8 cellular contexts compared by ENCODE assay signal in the genomic region with DNA sequence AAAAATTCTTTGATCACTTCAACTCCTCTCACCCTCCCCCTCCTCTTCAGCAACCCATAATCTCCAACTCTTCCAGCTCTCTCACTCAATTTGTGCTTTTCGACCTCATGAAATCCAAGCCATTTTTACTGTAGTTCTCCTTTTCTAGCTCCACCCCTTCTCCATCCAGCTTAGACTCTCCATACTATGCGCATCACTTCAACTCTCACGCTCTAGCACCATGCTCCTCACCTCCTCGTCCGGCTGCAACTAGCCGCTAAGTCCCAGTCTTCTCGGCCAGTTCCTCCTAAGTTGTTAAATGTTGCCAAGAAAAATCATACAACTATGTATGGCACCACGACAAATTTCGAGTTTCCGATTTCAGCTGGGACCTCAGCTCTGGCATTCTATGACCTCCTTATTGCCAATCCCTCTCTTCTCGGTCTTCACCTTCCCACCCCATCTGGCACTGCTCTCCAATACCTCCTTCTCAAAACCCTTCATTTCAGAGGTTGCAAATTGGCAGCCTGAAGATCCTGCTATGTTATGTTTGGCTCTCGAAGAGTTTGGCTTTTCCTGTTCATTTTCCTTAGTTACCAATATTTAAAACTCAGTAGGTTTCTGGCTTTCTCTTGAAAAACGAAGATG. TPM values are rescaled to one million over a fixed set of nuclear protein-coding genes. Genes with fewer than 3 reads are reported as not detected.
DNase-seq lines count a peak whose midpoint lies in the region; ATAC-seq and TF ChIP-seq lines count a peak whose summit lies in the region.

No MANE protein-coding gene starts in this region.

- no peak for TF ChIP-seq POLR2A in transverse colon (IDR thresholded peaks at IDR 0.05)

- intact Hi-C loops in left ventricle myocardium superior (cut with micrococcal nuclease) (no loop called here), transverse colon (cut with DNase I; ENCODE audit: low total_unique reads) (no loop called here)

- H3K4me3 Mint-ChIP-seq in activated T-cell treated with anti-CD3 and anti-CD28 coated beads, Interleukin-2, amount 50 U/mL, for 4 hours, result peak overlapping the region; percentile 83
- H3K4me3 Mint-ChIP-seq in WTC11, result peak overlapping the region; percentile 85

- H3K36me3 ChIP-seq in transverse colon, result peaks cover 0 to 1% (median 0%) of the 10 kb centered on the region in 4 donors

- peaks cover 13% of the 10 kb centered on the region for H3K4me1 Mint-ChIP-seq in activated T-cell treated with anti-CD3 and anti-CD28 coated beads, Interleukin-2, amount 50 U/mL, for 4 hours (ENCODE audit: low read depth)
- H3K4me1 Mint-ChIP-seq in WTC11, result peaks cover 22% of the 10 kb centered on the region

- H3K9me3 ChIP-seq in transverse colon, result no peaks in the 10 kb centered on the region

- in situ Hi-C loops in transverse colon (cut with MboI; ENCODE audit: low pct_ligation_motif_present in 1 of 4, low pct_unique_long_range_greater_than_20kb in 1 of 4, low sequenced_read_pairs in 3 of 4), result no loop called here

- ATAC-seq in activated T-cell treated with anti-CD3 and anti-CD28 coated beads, Interleukin-2, amount 50 U/mL, for 4 hours, result no peak
- ATAC-seq in WTC11, result no peak
- ATAC-seq in left ventricle myocardium superior, result peak; percentile 7
- ATAC-seq in HG03469 (IDR thresholded peaks at IDR 0.05; ENCODE audit: unreplicated experiment), result no peak

- H3K4me1 ChIP-seq in transverse colon, result peaks cover 7 to 22% (median 16%) of the 10 kb centered on the region in 4 donors

- no peak for TF ChIP-seq CTCF in WTC11 (IDR thresholded peaks at IDR 0.05)
- no peak for TF ChIP-seq CTCF in transverse colon (IDR thresholded peaks at IDR 0.05)

- peak overlapping the region in 1 of 4 donors; percentile 61 for H3K4me3 ChIP-seq in transverse colon

- POLR2A ChIA-PET in WTC11 (lab: Charles Lee), result no interaction called here

- no peak for TF ChIP-seq EP300 in transverse colon (IDR thresholded peaks at IDR 0.05; ENCODE audit: low read depth)

- H3K27me3 ChIP-seq in transverse colon, result no peaks in the 10 kb centered on the region

- H3K9me3 Mint-ChIP-seq in activated T-cell treated with anti-CD3 and anti-CD28 coated beads, Interleukin-2, amount 50 U/mL, for 4 hours, result no peaks in the 10 kb centered on the region
- no peaks in the 10 kb centered on the region for H3K9me3 Mint-ChIP-seq in WTC11

- peaks cover 6% of the 10 kb centered on the region for H3K36me3 Mint-ChIP-seq in activated T-cell treated with anti-CD3 and anti-CD28 coated beads, Interleukin-2, amount 50 U/mL, for 4 hours (ENCODE audit: insufficient read depth)
- H3K36me3 Mint-ChIP-seq in WTC11, result peaks cover 4% of the 10 kb centered on the region

- H3K27ac Mint-ChIP-seq in WTC11, result peak overlapping the region; percentile 33; the same call in 1 of the 2 replicates

- CTCF ChIA-PET in WTC11 (lab: Charles Lee), result interaction anchor here (0.6 to 2.2 kb wide), 4 partner anchors 21 to 407 kb away, joined by 3 to 8 read pairs (median 4); a partner anchor contains a TSS

- 70 to 72% methylated on average over 12 to 13 of the region's 13 CpGs for WGBS in transverse colon (ENCODE audit: low coverage in 1 of 2), 2 donors

- no peaks in the 10 kb centered on the region for H3K27me3 Mint-ChIP-seq in activated T-cell treated with anti-CD3 and anti-CD28 coated beads, Interleukin-2, amount 50 U/mL, for 4 hours (ENCODE audit: low read depth)
- H3K27me3 Mint-ChIP-seq in WTC11 (ENCODE audit: low read depth), result no peaks in the 10 kb centered on the region

- peak overlapping the region in 3 of 4 donors; percentile 90 to 95 (median 93) for H3K27ac ChIP-seq in transverse colon

- no peak for DNase-seq in activated T-cell treated with anti-CD3 and anti-CD28 coated beads, Interleukin-2, amount 50 U/mL, for 4 hours
- no peak for DNase-seq in activated T-cell treated with anti-CD3 and anti-CD28 coated beads, Interleukin-2, amount 50 U/mL, for 1 hour
- DNase-seq in WTC11 (ENCODE audit: low spot score) (no peak), left ventricle myocardium superior (no peak), transverse colon (no peak), SKM-1 (lab: John Stamatoyannopoulos, UW; ENCODE audit: unreplicated experiment) (no peak), kidney glomerular epithelial cell (lab: John Stamatoyannopoulos, UW) (no peak)

TF ChIP-seq in WTC11, 78 proteins besides CTCF, POLR2A, EP300 and RAD21:
- TF ChIP-seq, protein P1, sequence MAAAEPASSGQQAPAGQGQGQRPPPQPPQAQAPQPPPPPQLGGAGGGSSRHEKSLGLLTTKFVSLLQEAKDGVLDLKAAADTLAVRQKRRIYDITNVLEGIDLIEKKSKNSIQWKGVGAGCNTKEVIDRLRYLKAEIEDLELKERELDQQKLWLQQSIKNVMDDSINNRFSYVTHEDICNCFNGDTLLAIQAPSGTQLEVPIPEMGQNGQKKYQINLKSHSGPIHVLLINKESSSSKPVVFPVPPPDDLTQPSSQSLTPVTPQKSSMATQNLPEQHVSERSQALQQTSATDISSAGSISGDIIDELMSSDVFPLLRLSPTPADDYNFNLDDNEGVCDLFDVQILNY (CRISPR knock-in tag; IDR thresholded peaks at IDR 0.05), result no peak

RNA-seq across cellular contexts. Expression of a gene that starts 1.1 kb away (rescaled TPM):
- total RNA-seq in activated T-cell treated with anti-CD3 and anti-CD28 coated beads, Interleukin-2, amount 50 U/mL, for 4 hours, result 1 to 10 TPM; 2.3 to 3.0 (median 2.6) TPM
- total RNA-seq in WTC11 (2021), result 3.3 to 3.6 TPM (median 3.3 TPM) in 3 replicates
- 3.5 TPM for total RNA-seq in left ventricle myocardium superior
- total RNA-seq in transverse colon, result 1 to 10 TPM; 2.7 to 7.5 (median 5.9) TPM

RNA-seq across cellular contexts. Expression of a gene that starts 4.4 kb away (rescaled TPM):
- not detected for total RNA-seq in activated T-cell treated with anti-CD3 and anti-CD28 coated beads, Interleukin-2, amount 50 U/mL, for 4 hours
- total RNA-seq in WTC11 (2021) (0.81 to 1.3 TPM (median 0.87 TPM) in 3 replicates), left ventricle myocardium superior (0.97 TPM), transverse colon (1 to 10 TPM in 2 of 4 donors, not detected in 2; 2.6 to 5.4 TPM)

RNA-seq across cellular contexts. Expression of a gene that starts 12.9 kb away (rescaled TPM):
- total RNA-seq in activated T-cell treated with anti-CD3 and anti-CD28 coated beads, Interleukin-2, amount 50 U/mL, for 4 hours, result under 1 TPM in 2 of 3 donors, not detected in 1; 0.11 to 0.30 TPM
- 2.7 to 3.6 TPM (median 3.5 TPM) in 3 replicates for total RNA-seq in WTC11 (2021)
- total RNA-seq in left ventricle myocardium superior, result not detected
- total RNA-seq in transverse colon, result not detected

RNA-seq across cellular contexts. Expression of a gene that starts 17.9 kb away (rescaled TPM):
- 100 to 1,000 TPM; 113 to 204 (median 187) TPM for total RNA-seq in activated T-cell treated with anti-CD3 and anti-CD28 coated beads, Interleukin-2, amount 50 U/mL, for 4 hours
- 170 to 198 TPM (median 171 TPM) in 3 replicates for total RNA-seq in WTC11 (2021)
- total RNA-seq in left ventricle myocardium superior, result 1,571 TPM
- 10 to 100 TPM; 15.3 to 80.1 (median 50.8) TPM for total RNA-seq in transverse colon

RNA-seq across cellular contexts. Expression of a gene that starts 22.8 kb away (rescaled TPM):
- 1 to 10 TPM in 1 of 3 donors, under 1 TPM in 2; 0.65 to 2.2 (median 0.69) TPM for total RNA-seq in activated T-cell treated with anti-CD3 and anti-CD28 coated beads, Interleukin-2, amount 50 U/mL, for 4 hours
- total RNA-seq in WTC11 (2021) (14.5 to 16.5 TPM (median 16.2 TPM) in 3 replicates), left ventricle myocardium superior (32.3 TPM), transverse colon (1 to 10 TPM; 1.2 to 2.2 (median 1.6) TPM)
